In the genomic region with DNA sequence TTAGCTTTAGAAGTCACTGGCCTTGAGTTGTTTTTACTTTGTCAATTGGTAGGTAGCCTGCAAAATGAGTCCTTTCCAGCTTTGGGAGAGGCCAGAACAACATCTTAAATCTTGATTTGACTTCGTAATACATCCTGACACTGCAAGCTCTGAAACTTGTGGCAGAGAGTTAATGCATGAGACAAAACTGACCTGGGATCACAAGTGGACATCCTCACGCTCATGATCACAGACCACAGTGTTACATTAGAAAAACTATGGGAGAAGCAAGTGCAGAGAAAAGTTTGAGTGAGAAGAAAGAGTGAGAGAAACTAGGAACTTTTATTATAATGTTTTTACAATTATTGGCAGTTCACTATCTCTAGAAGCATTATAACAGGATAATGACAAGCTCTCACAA, we compare ENCODE assay signal across 2 cellular contexts.
TF ChIP-seq lines count a peak whose summit lies in the region.

No MANE protein-coding gene starts in this region.

TF ChIP-seq in liver, 16 proteins besides CTCF, POLR2A, EP300 and RAD21 (continued from another document):
- TF ChIP-seq, protein P1, sequence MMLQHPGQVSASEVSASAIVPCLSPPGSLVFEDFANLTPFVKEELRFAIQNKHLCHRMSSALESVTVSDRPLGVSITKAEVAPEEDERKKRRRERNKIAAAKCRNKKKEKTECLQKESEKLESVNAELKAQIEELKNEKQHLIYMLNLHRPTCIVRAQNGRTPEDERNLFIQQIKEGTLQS (IDR thresholded peaks at IDR 0.05), result no peak
- no peak for TF ChIP-seq NR2F2 (IDR thresholded peaks at IDR 0.05)
- no peak for TF ChIP-seq YY1 (IDR thresholded peaks at IDR 0.05)
- TF ChIP-seq, protein P2, sequence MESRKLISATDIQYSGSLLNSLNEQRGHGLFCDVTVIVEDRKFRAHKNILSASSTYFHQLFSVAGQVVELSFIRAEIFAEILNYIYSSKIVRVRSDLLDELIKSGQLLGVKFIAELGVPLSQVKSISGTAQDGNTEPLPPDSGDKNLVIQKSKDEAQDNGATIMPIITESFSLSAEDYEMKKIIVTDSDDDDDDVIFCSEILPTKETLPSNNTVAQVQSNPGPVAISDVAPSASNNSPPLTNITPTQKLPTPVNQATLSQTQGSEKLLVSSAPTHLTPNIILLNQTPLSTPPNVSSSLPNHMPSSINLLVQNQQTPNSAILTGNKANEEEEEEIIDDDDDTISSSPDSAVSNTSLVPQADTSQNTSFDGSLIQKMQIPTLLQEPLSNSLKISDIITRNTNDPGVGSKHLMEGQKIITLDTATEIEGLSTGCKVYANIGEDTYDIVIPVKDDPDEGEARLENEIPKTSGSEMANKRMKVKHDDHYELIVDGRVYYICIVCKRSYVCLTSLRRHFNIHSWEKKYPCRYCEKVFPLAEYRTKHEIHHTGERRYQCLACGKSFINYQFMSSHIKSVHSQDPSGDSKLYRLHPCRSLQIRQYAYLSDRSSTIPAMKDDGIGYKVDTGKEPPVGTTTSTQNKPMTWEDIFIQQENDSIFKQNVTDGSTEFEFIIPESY (IDR thresholded peaks at IDR 0.05), result no peak
- TF ChIP-seq HNF4A (conservative IDR thresholded peaks at IDR 0.05), result no peak
- TF ChIP-seq TAF1 (conservative IDR thresholded peaks at IDR 0.05), result no peak
- no peak for TF ChIP-seq EGR1 (IDR thresholded peaks at IDR 0.05; ENCODE audit: low read depth in 2 of 2)
- TF ChIP-seq HNF4G (IDR thresholded peaks at IDR 0.05), result no peak

TF ChIP-seq in HepG2, 621 proteins besides CTCF, POLR2A, EP300 and RAD21 (continued from another document):
- TF ChIP-seq, protein P3, sequence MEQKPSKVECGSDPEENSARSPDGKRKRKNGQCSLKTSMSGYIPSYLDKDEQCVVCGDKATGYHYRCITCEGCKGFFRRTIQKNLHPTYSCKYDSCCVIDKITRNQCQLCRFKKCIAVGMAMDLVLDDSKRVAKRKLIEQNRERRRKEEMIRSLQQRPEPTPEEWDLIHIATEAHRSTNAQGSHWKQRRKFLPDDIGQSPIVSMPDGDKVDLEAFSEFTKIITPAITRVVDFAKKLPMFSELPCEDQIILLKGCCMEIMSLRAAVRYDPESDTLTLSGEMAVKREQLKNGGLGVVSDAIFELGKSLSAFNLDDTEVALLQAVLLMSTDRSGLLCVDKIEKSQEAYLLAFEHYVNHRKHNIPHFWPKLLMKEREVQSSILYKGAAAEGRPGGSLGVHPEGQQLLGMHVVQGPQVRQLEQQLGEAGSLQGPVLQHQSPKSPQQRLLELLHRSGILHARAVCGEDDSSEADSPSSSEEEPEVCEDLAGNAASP (CRISPR knock-in tag; IDR thresholded peaks at IDR 0.05; ENCODE audit: borderline replicate concordance), result no peak
- TF ChIP-seq, protein P4, sequence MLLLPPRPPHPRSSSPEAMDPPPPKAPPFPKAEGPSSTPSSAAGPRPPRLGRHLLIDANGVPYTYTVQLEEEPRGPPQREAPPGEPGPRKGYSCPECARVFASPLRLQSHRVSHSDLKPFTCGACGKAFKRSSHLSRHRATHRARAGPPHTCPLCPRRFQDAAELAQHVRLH (CRISPR knock-in tag; IDR thresholded peaks at IDR 0.05; ENCODE audit: borderline replicate concordance, low read depth), result no peak
- TF ChIP-seq KDM1A (CRISPR knock-in tag; IDR thresholded peaks at IDR 0.05) (no peak), JUNB (CRISPR knock-in tag; IDR thresholded peaks at IDR 0.05; ENCODE audit: borderline replicate concordance) (no peak), TP53 (CRISPR knock-in tag; conservative IDR thresholded peaks at IDR 0.05) (no peak), ZNF75D (CRISPR knock-in tag; IDR thresholded peaks at IDR 0.05; ENCODE audit: borderline replicate concordance) (no peak), ZNF816 (CRISPR knock-in tag; IDR thresholded peaks at IDR 0.05; ENCODE audit: borderline replicate concordance) (no peak)
